ENCODE assay signal across 9 cellular contexts in genomic region chr1:15919316-15919715, GRCh38. TPM values are rescaled to one million over a fixed set of nuclear protein-coding genes. Genes with fewer than 3 reads are reported as not detected.
DNase-seq lines count a peak whose midpoint lies in the region; ATAC-seq and TF ChIP-seq lines count a peak whose summit lies in the region.
"Had no signal": no experiment of that assay in that cellular context is flagged by ENCODE, and none has a peak within 500 bp of the region (broad histone marks: within the 10 kb centered on the region; RNA-seq: fewer than 3 reads in every experiment).

No MANE protein-coding gene starts in this region.

- H3K4me1 Mint-ChIP-seq in WTC11: 0 out of 2 replicates have a peak, but pooled peaks cover 4% of the 10 kb centered on the region

- no peaks in the 10 kb centered on the region for H3K27me3 Mint-ChIP-seq in WTC11 (ENCODE audit: low read depth)

- H3K4me3 Mint-ChIP-seq in WTC11: no peak overlapping the region

- ATAC-seq in GM21423 (IDR thresholded peaks at IDR 0.05; ENCODE audit: unreplicated experiment) (peak; percentile 67), WTC11 (no peak)

- peaks cover 15% of the 10 kb centered on the region for H3K36me3 ChIP-seq in OCI-LY3 (replicated peaks; ENCODE audit: low read depth, low read length)

- H2AFZ ChIP-seq in OCI-LY3 (ENCODE audit: low read depth, low read length): no peak overlapping the region

- H3K36me3 Mint-ChIP-seq in WTC11: peaks cover 55% of the 10 kb centered on the region

- H3K9me3 Mint-ChIP-seq in WTC11: no peaks in the 10 kb centered on the region

- no peaks in the 10 kb centered on the region for H4K20me1 ChIP-seq in OCI-LY3 (ENCODE audit: insufficient read depth, low read length)

- H3K27ac ChIP-seq in OCI-LY3 (ENCODE audit: low read length): no peak overlapping the region

- TF ChIP-seq CTCF in OCI-LY3 (IDR thresholded peaks at IDR 0.05; ENCODE audit: low read depth, low read length): no peak
- no peak for TF ChIP-seq CTCF in WTC11 (IDR thresholded peaks at IDR 0.05)

- H3K27me3 ChIP-seq in OCI-LY3 (ENCODE audit: low read depth, low read length): no peaks in the 10 kb centered on the region

- H3K4me1 ChIP-seq in OCI-LY3 (ENCODE audit: low read length): peaks cover 14% of the 10 kb centered on the region

- peaks cover 14% of the 10 kb centered on the region for H3K79me2 ChIP-seq in OCI-LY3 (ENCODE audit: low read length)

- no peak overlapping the region for H3K9ac ChIP-seq in OCI-LY3 (ENCODE audit: low read length)

- no peak overlapping the region for H3K4me3 ChIP-seq in OCI-LY3 (ENCODE audit: low read length)
- H3K4me3 ChIP-seq: thoracic aorta had no signal

- DNase-seq in A172 (ENCODE audit: low spot score): peak; percentile 62
- peak; percentile 92 for DNase-seq in astrocyte of the hippocampus (ENCODE audit: low read depth, low spot score)
- peak; percentile 27 to 69 for DNase-seq in stimulated activated CD4-positive, alpha-beta T cell treated with anti-CD3 and anti-CD28 coated beads, Interleukin-4, amount 100 ng/mL, for 48 hours (ENCODE audit: low read depth in 2 of 2)
- no peak for DNase-seq in WTC11 (ENCODE audit: low spot score)
- DNase-seq in NCI-H345 (lab: John Stamatoyannopoulos, UW): no peak
- no peak for DNase-seq in COLO829 (ENCODE audit: low spot score)

- no peaks in the 10 kb centered on the region for H3K9me3 ChIP-seq in OCI-LY3 (ENCODE audit: insufficient read depth, low read length)
- H3K9me3 ChIP-seq: thoracic aorta had no signal

- POLR2A ChIA-PET in WTC11 (lab: Charles Lee): no interaction called here

- no peak overlapping the region for H3K27ac Mint-ChIP-seq in WTC11

- CTCF ChIA-PET in WTC11 (lab: Charles Lee): no interaction called here

- H3K4me2 ChIP-seq in OCI-LY3 (ENCODE audit: low read length): peak overlapping the region; percentile 21; the same call in 1 of the 2 replicates

TF ChIP-seq in WTC11, 78 proteins besides CTCF, POLR2A, EP300 and RAD21:
- no peak for TF ChIP-seq ATF2 (CRISPR knock-in tag; IDR thresholded peaks at IDR 0.05; ENCODE audit: borderline replicate concordance, low read depth)
- TF ChIP-seq FOXJ3 (CRISPR knock-in tag; IDR thresholded peaks at IDR 0.05; ENCODE audit: borderline replicate concordance): no peak
- TF ChIP-seq PRRX2 (CRISPR knock-in tag; IDR thresholded peaks at IDR 0.05): no peak
- TF ChIP-seq SMAD4 (CRISPR knock-in tag; IDR thresholded peaks at IDR 0.05): no peak
- no peak for TF ChIP-seq ZNF425 (CRISPR knock-in tag; conservative IDR thresholded peaks at IDR 0.05)
- TF ChIP-seq ATF3 (CRISPR knock-in tag; conservative IDR thresholded peaks at IDR 0.05): no peak
- TF ChIP-seq FOXP1 (CRISPR knock-in tag; IDR thresholded peaks at IDR 0.05; ENCODE audit: borderline replicate concordance): no peak
- TF ChIP-seq MYBL2 (CRISPR knock-in tag; IDR thresholded peaks at IDR 0.05): no peak
- TF ChIP-seq NFATC4 (CRISPR knock-in tag; IDR thresholded peaks at IDR 0.05): no peak

RNA-seq across cellular contexts. Expression of gene ZBTB17, which starts 56.6 kb away (rescaled TPM):
- total RNA-seq in A172 (2014; rRNA removed; shearing (Covaris generic)): 23.8 and 25.1 TPM in 2 replicates
- 27.6 to 32.0 TPM (median 27.9 TPM) in 3 replicates for total RNA-seq in WTC11 (2021)

Comparison
In these comparisons a context has a peak if more than half of its experiments do, and no peak if none do; other contexts are left out.
1. DNase-seq: peak in A172 (single experiment), astrocyte of the hippocampus (single experiment) and stimulated activated CD4-positive, alpha-beta T cell treated with anti-CD3 and anti-CD28 coated beads, Interleukin-4, amount 100 ng/mL, for 48 hours (2 of 2); none in WTC11 (single experiment), NCI-H345 (single experiment) and COLO829 (single experiment).